8 cellular contexts compared by ENCODE assay signal in the genomic region with DNA sequence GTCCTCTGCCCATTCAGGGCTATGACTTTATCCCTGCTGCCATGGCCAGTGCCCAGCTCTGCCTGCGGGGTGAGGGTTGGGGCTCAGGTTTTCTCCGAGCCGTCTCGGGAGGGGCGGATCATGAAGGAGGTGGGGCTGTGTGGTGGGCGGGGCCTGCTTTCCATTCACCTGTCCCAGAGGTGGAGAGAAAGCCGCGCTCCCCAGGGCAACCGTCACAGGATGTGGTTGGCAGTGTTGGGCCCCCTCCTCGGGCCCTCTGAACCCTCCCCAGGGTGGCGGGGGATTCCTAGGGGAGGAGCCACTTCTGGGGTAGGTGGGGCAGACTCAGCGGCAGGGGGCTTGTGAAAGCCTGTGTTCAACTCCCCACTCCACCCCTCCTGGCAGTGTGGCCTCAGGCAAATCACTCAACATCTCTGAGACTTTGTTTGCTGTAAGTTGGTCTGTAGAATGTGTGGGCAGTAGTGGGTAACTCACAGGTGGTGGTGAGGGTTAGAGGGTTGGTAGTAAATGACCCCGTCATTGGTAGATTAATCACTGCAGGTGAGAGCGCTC. TPM values are rescaled to one million over a fixed set of nuclear protein-coding genes. Genes with fewer than 3 reads are reported as not detected.
DNase-seq lines count a peak whose midpoint lies in the region; ATAC-seq lines count a peak whose summit lies in the region.

No MANE protein-coding gene starts in this region.

- DNase-seq in NCI-H69 (lab: John Stamatoyannopoulos, UW): peak; percentile 85
- peak; percentile 92 for DNase-seq in activated T-cell treated with anti-CD3 and anti-CD28 coated beads, Interleukin-2, amount 50 U/mL, for 1 hour
- DNase-seq in left lobe of liver (ENCODE audit: low spot score): no peak
- peak; percentile 50 to 65 for DNase-seq in stimulated activated CD8-positive, alpha-beta memory T cell treated with anti-CD3 and anti-CD28 coated beads, Interleukin-7, amount 100 ng/mL, for 1 hour (ENCODE audit: low read depth in 2 of 2)
- DNase-seq in UCSD-AML1 (lab: John Stamatoyannopoulos, UW; ENCODE audit: unreplicated experiment): no peak
- DNase-seq in SK-N-DZ (ENCODE audit: low spot score): no peak

- ATAC-seq in left lobe of liver: peak; percentile 41
- no peak for ATAC-seq in HG03354 (IDR thresholded peaks at IDR 0.05; ENCODE audit: poor library complexity, severe bottlenecking, unreplicated experiment)
- no peak for ATAC-seq in HG02938 (IDR thresholded peaks at IDR 0.05; ENCODE audit: unreplicated experiment)

RNA-seq across cellular contexts. Expression of a gene that starts 50.3 kb away (rescaled TPM):
- 0.83 TPM for total RNA-seq in left lobe of liver
- not detected in 2 replicates for polyA plus RNA-seq in SK-N-DZ (2014; cell fraction: cytosol; rRNA removed)
- not detected in 2 replicates for polyA plus RNA-seq in SK-N-DZ (2014; cell fraction: nucleus; rRNA removed)

Comparison
In these comparisons a context has a peak if more than half of its experiments do, and no peak if none do; other contexts are left out.
1. DNase-seq: peak in NCI-H69 (single experiment), activated T-cell treated with anti-CD3 and anti-CD28 coated beads, Interleukin-2, amount 50 U/mL, for 1 hour (single experiment) and stimulated activated CD8-positive, alpha-beta memory T cell treated with anti-CD3 and anti-CD28 coated beads, Interleukin-7, amount 100 ng/mL, for 1 hour (2 of 2); none in left lobe of liver (single experiment), UCSD-AML1 (single experiment) and SK-N-DZ (single experiment).